Comparison of ENCODE assay signal across 1 cellular context in genomic region chr3:196270499-196270898, GRCh38.
A peak's percentile ranks its signal among the peaks of the same experiment; 100 is the strongest.
TF ChIP-seq lines count a peak whose summit lies in the region.

No MANE protein-coding gene starts in this region.

TF ChIP-seq in K562, 482 proteins besides CTCF, POLR2A, EP300 and RAD21:
- TF ChIP-seq MAFK (IDR thresholded peaks at IDR 0.05; ENCODE audit: low read length) (no peak), RBM25 (IDR thresholded peaks at IDR 0.05; ENCODE audit: low read depth, low read length, severe bottlenecking) (peak; percentile 6)
